In the genomic region with DNA sequence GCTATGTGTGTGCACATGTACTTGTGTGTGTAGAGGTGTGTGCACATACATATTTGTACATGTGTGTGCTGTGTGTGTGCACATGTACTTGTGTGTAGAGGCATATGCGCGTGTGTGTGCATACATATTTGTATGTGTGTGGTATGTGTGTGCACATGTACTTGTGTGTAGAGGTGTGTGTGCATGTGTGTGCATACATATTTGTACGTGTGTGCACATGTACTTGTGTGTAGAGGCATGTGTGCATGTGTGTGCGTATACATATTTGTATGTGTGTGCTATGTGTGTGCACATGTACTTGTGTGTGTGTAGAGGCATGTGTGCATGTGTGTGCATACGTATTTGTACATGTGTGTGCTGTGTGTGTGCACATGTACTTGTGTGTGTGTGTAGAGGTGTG, we compare ENCODE assay signal across 1 cellular context.
TF ChIP-seq lines count a peak whose summit lies in the region.

No MANE protein-coding gene starts in this region.

TF ChIP-seq in HEK293, 187 proteins besides CTCF, POLR2A, EP300 and RAD21 (continued from another document):
- TF ChIP-seq, protein P1, sequence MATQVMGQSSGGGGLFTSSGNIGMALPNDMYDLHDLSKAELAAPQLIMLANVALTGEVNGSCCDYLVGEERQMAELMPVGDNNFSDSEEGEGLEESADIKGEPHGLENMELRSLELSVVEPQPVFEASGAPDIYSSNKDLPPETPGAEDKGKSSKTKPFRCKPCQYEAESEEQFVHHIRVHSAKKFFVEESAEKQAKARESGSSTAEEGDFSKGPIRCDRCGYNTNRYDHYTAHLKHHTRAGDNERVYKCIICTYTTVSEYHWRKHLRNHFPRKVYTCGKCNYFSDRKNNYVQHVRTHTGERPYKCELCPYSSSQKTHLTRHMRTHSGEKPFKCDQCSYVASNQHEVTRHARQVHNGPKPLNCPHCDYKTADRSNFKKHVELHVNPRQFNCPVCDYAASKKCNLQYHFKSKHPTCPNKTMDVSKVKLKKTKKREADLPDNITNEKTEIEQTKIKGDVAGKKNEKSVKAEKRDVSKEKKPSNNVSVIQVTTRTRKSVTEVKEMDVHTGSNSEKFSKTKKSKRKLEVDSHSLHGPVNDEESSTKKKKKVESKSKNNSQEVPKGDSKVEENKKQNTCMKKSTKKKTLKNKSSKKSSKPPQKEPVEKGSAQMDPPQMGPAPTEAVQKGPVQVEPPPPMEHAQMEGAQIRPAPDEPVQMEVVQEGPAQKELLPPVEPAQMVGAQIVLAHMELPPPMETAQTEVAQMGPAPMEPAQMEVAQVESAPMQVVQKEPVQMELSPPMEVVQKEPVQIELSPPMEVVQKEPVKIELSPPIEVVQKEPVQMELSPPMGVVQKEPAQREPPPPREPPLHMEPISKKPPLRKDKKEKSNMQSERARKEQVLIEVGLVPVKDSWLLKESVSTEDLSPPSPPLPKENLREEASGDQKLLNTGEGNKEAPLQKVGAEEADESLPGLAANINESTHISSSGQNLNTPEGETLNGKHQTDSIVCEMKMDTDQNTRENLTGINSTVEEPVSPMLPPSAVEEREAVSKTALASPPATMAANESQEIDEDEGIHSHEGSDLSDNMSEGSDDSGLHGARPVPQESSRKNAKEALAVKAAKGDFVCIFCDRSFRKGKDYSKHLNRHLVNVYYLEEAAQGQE (tag by site-specific recombination; IDR thresholded peaks at IDR 0.05) = no peak
- no peak for TF ChIP-seq ZNF114 (tag by site-specific recombination; IDR thresholded peaks at IDR 0.05)
